Comparison of ENCODE assay signal across 18 cellular contexts in the genomic region with DNA sequence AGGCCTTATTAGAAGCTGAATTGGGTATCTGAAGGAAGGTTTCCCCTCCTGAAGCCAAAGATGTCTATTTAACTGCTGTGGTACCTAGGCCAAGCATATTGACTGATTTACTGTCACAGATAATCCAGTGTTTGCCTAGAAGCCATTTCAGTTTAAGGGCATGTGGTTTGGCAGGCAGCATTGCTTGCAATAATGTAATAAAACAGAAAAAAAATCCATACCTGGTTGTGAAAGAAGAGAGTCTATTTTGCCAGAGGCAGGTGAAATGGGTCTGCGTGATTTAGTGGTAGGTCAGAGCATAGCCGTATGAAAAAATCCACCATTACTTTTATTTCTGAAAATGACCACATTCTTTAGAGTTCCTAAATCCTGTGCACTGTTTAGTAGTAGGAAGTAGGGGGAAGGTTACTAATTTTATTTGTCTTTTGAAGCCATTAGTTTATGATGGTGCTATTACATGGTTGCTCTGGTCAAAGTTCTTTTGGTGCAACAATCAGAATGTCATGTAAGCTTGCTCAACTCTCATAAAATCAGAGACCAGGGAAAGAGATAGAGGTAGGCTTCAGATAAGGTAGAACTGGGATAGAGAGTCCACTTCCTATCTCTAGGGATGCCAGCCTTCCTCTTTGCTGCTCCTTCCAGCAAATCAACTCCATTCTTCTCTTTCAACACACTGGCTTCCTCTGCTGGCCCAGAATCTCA.
"Had no signal": no experiment of that assay in that cellular context is flagged by ENCODE, and none has a peak within 500 bp of the region (broad histone marks: within the 10 kb centered on the region; RNA-seq: fewer than 3 reads in every experiment).

No MANE protein-coding gene starts in this region.

- H3K27me3 Mint-ChIP-seq: activated B cell treated with CpG ODN at 0.5 μM for 24 hours; activated CD4-positive, alpha-beta memory T cell treated with anti-CD3 and anti-CD28 coated beads, Interleukin-2, amount 10 ng/mL, durations not matched to agents 7 days and 5 days; activated naive CD4-positive, alpha-beta T cell treated with anti-CD3 and anti-CD28 coated beads, Interleukin-2, amount 10 ng/mL, durations not matched to agents 7 days and 5 days had no signal

- ATAC-seq: activated T-cell treated with anti-CD3 and anti-CD28 coated beads, Interleukin-2, amount 50 U/mL, for 72 hours; heart right ventricle; natural killer cell had no signal

- H3K27ac Mint-ChIP-seq: activated B cell treated with CpG ODN at 0.5 μM for 24 hours; activated CD4-positive, alpha-beta memory T cell treated with anti-CD3 and anti-CD28 coated beads, Interleukin-2, amount 10 ng/mL, durations not matched to agents 7 days and 5 days; activated naive CD4-positive, alpha-beta T cell treated with anti-CD3 and anti-CD28 coated beads, Interleukin-2, amount 10 ng/mL, durations not matched to agents 7 days and 5 days; activated T-cell treated with anti-CD3 and anti-CD28 coated beads, Interleukin-2, amount 50 U/mL, for 72 hours; natural killer cell had no signal

- H3K4me1 Mint-ChIP-seq: activated B cell treated with CpG ODN at 0.5 μM for 24 hours; activated CD4-positive, alpha-beta memory T cell treated with anti-CD3 and anti-CD28 coated beads, Interleukin-2, amount 10 ng/mL, durations not matched to agents 7 days and 5 days; activated naive CD4-positive, alpha-beta T cell treated with anti-CD3 and anti-CD28 coated beads, Interleukin-2, amount 10 ng/mL, durations not matched to agents 7 days and 5 days; natural killer cell had no signal

- H3K27me3 ChIP-seq: heart right ventricle had no signal

- H3K9me3 Mint-ChIP-seq: activated CD4-positive, alpha-beta memory T cell treated with anti-CD3 and anti-CD28 coated beads, Interleukin-2, amount 10 ng/mL, durations not matched to agents 7 days and 5 days; activated naive CD4-positive, alpha-beta T cell treated with anti-CD3 and anti-CD28 coated beads, Interleukin-2, amount 10 ng/mL, durations not matched to agents 7 days and 5 days had no signal

- H3K4me3 ChIP-seq: heart right ventricle, lung had no signal

- H3K36me3 ChIP-seq: heart right ventricle had no signal

- H3K4me1 ChIP-seq: heart right ventricle had no signal

- H3K4me3 Mint-ChIP-seq: activated B cell treated with CpG ODN at 0.5 μM for 24 hours; activated CD4-positive, alpha-beta memory T cell treated with anti-CD3 and anti-CD28 coated beads, Interleukin-2, amount 10 ng/mL, durations not matched to agents 7 days and 5 days; activated naive CD4-positive, alpha-beta T cell treated with anti-CD3 and anti-CD28 coated beads, Interleukin-2, amount 10 ng/mL, durations not matched to agents 7 days and 5 days; activated T-cell treated with anti-CD3 and anti-CD28 coated beads, Interleukin-2, amount 50 U/mL, for 72 hours; natural killer cell had no signal

- H3K36me3 Mint-ChIP-seq: activated naive CD4-positive, alpha-beta T cell treated with anti-CD3 and anti-CD28 coated beads, Interleukin-2, amount 10 ng/mL, durations not matched to agents 7 days and 5 days; natural killer cell had no signal

- DNase-seq: activated B cell treated with CpG ODN at 0.5 μM for 24 hours; activated CD4-positive, alpha-beta memory T cell treated with anti-CD3 and anti-CD28 coated beads, Interleukin-2, amount 10 ng/mL, durations not matched to agents 7 days and 5 days; activated CD4-positive, alpha-beta T cell treated with anti-CD3 and anti-CD28 coated beads for 4 hours; activated effector memory CD4-positive, alpha-beta T cell treated with Interleukin-2 at 50 U/mL for 16 hours; activated naive CD4-positive, alpha-beta T cell treated with anti-CD3 and anti-CD28 coated beads, Interleukin-2, amount 10 ng/mL, durations not matched to agents 7 days and 5 days; activated T-cell treated with anti-CD3 and anti-CD28 coated beads, Interleukin-2, amount 50 U/mL, for 72 hours; amygdala; cortex of kidney; heart right ventricle; natural killer cell; retina; stimulated activated CD4-positive, alpha-beta T cell treated with anti-CD3 and anti-CD28 coated beads, Interleukin-4, amount 100 ng/mL, for 24 hours; stimulated activated naive CD4-positive, alpha-beta T cell treated with Interleukin-2 at 50 U/mL for 16 hours; T-helper 1 cell had no signal

- H3K27ac ChIP-seq: heart right ventricle had no signal

- FAIRE-seq: bronchial epithelial cell, keratinocyte, TTC549 had no signal
